In the genomic region with DNA sequence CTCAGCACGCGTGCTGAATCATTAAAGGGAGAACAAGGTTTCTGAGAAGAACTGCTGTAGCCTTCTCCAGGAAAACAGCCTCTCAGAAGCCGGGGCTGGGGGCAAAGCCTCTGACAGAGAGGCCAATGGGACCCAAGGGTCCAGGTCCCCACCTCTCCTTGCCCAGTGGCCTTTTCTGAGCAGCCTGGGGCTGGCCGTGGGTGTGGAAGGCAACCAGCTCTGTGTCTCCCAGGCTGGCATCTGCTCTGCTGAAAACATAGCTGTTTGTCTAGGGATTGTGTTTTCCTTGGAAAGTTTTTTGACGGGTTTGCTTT, we compare ENCODE assay signal across 1 cellular context.
TF ChIP-seq lines count a peak whose summit lies in the region.

No MANE protein-coding gene starts in this region.

TF ChIP-seq in WTC11, 78 proteins besides CTCF, POLR2A, EP300 and RAD21 (continued from another document):
- TF ChIP-seq, protein P1, sequence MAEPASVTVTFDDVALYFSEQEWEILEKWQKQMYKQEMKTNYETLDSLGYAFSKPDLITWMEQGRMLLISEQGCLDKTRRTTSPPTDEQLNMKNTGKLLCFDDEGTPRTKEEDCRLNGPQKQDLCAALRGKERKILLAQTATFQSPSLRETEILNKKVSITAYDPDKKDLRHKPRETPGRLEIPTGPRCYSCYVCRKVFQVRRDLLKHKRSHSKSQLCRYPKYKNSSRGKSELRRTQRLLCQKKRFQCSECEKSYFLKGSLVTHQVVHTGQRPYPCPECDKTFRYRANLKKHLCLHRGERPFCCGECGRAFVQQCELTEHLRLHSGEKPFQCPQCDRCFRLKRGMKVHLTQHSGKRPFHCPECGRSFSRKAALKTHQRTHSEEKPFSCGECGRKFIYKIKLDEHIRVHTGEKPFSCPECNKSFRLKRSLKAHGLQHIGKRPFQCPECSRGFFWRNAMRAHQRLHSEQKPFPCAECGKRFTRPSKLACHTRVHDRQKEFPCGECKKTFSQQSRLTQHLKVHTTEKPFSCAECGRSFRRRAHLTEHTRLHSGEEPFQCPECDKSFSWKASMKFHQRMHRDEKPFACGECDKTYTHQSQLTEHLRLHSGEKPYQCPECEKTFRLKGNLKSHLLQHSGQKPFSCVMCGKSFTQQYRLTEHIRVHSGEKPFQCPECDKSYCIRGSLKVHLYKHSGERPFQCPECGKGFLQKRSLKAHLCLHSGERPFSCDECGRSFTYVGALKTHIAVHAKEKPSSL (CRISPR knock-in tag; conservative IDR thresholded peaks at IDR 0.05) = no peak
- no peak for TF ChIP-seq ZNF138 (CRISPR knock-in tag; conservative IDR thresholded peaks at IDR 0.05)
